9 cellular contexts compared by ENCODE assay signal in the genomic region with DNA sequence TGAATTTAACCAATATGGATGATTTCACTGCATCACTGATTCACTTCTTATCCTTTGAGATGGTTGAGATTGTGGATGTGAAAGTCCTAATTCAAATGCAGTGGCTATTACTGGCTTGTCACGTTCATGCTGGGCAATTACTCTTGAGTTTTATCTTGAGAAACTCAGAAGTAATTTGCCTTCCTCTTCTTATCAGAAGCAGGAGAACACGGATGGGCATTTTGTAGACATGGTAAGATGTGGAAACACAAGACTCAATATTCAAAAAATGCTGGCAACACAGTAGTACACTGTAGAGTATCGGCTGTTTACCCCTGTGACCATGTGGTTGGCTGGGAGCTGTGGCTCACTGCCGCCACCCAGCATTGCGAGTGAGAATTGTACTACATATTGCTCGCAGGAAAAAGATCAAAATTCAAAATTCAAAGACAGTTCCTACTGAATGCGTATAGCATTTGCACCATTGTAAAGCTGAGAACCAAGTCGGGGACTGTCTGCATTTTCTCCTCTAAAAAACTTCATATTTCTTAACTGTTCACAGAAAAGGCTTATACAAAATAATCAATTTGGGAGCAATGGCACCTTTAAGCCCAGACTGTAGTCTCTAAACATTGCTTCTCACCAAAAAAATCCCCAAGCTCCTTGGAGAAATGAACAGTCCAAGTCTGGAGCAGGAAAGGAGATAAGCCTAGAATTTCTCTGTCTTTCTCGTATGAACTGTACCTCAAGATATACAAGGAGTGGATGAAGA.
DNase-seq lines count a peak whose midpoint lies in the region; ATAC-seq and TF ChIP-seq lines count a peak whose summit lies in the region.
"Had no signal": no experiment of that assay in that cellular context is flagged by ENCODE, and none has a peak within 500 bp of the region (broad histone marks: within the 10 kb centered on the region; RNA-seq: fewer than 3 reads in every experiment).

No MANE protein-coding gene starts in this region.

- H3K27me3 ChIP-seq in psoas muscle (ENCODE audit: insufficient read depth in 3 of 3, low read length in 2 of 3): no peaks in the 10 kb centered on the region

- no peak for ATAC-seq in psoas muscle

- 65 to 73% (median 67%) methylated on average over 9 of the region's 9 CpGs for WGBS in psoas muscle, 3 donors

- no peak overlapping the region for H3K27ac ChIP-seq in psoas muscle
- H3K27ac ChIP-seq: skin epidermis had no signal

- H3K9me3 Mint-ChIP-seq in HFFc6: no peaks in the 10 kb centered on the region

- TF ChIP-seq POLR2A in NB4 (IDR thresholded peaks at IDR 0.05; ENCODE audit: extremely low read depth, insufficient read length): no peak

- no peaks in the 10 kb centered on the region for H3K36me3 Mint-ChIP-seq in HFFc6 (ENCODE audit: low read depth)

- H3K27me3 Mint-ChIP-seq in HFFc6 (ENCODE audit: insufficient read depth): peaks cover 8% of the 10 kb centered on the region; the same call in 1 of the 2 replicates

- TF ChIP-seq CTCF in HFFc6 (IDR thresholded peaks at IDR 0.05): peak; percentile 74
- peak; percentile 57 for TF ChIP-seq CTCF in NB4 (IDR thresholded peaks at IDR 0.05; ENCODE audit: low read depth, low read length)
- peak; percentile 61 for TF ChIP-seq CTCF in fibroblast of pulmonary artery (IDR thresholded peaks at IDR 0.05; ENCODE audit: low read length, missing control alignments)
- TF ChIP-seq CTCF in psoas muscle (IDR thresholded peaks at IDR 0.05): peak; percentile 24

- no peaks in the 10 kb centered on the region for H3K9me3 ChIP-seq in psoas muscle

- no peaks in the 10 kb centered on the region for H3K4me1 ChIP-seq in psoas muscle

- no peak overlapping the region for H3K4me3 Mint-ChIP-seq in HFFc6

- no peak overlapping the region for H3K4me3 ChIP-seq in NB4 (ENCODE audit: low read depth, low read length)
- H3K4me3 ChIP-seq in fibroblast of pulmonary artery (replicated peaks; ENCODE audit: low read depth, low read length): no peak overlapping the region
- H3K4me3 ChIP-seq in psoas muscle: no peak overlapping the region
- H3K4me3 ChIP-seq: skin epidermis had no signal

- peaks cover 8% of the 10 kb centered on the region for H3K4me1 Mint-ChIP-seq in HFFc6 (ENCODE audit: low read depth)

- DNase-seq in activated gamma-delta T cell treated with Interleukin-2 at 50 U/mL for 16 hours (peak; percentile 56), activated gamma-delta T cell (lab: John Stamatoyannopoulos, UW) (no peak), HFFc6 (peak; percentile 23), NB4 (ENCODE audit: low read depth) (peak; percentile 57), fibroblast of pulmonary artery (ENCODE audit: low read depth) (peak; percentile 51), psoas muscle (peak; percentile 33 to 44), epidermal melanocyte (ENCODE audit: insufficient read length, low spot score) (no peak)
- peak; percentile 29 for DNase-seq in activated CD8-positive, alpha-beta memory T cell treated with anti-CD3 and anti-CD28 coated beads, Interleukin-2, amount 50 U/mL, for 1 hour (ENCODE audit: extremely low read depth)

- no peaks in the 10 kb centered on the region for H3K36me3 ChIP-seq in psoas muscle (ENCODE audit: insufficient read depth in 1 of 2, low read depth in 1 of 2)

- no peak overlapping the region for H3K27ac Mint-ChIP-seq in HFFc6

- intact Hi-C loops in psoas muscle (cut with DNase I): no loop called here

Comparison
In these comparisons a context has a peak if more than half of its experiments do, and no peak if none do; other contexts are left out.
1. DNase-seq: peak in activated gamma-delta T cell treated with Interleukin-2 at 50 U/mL for 16 hours (single experiment), HFFc6 (single experiment), NB4 (single experiment), activated CD8-positive, alpha-beta memory T cell treated with anti-CD3 and anti-CD28 coated beads, Interleukin-2, amount 50 U/mL, for 1 hour (single experiment), fibroblast of pulmonary artery (single experiment) and psoas muscle (2 of 2); none in activated gamma-delta T cell (single experiment) and epidermal melanocyte (single experiment).
2. CTCF ChIP-seq: peak in every context shown above with its lines; median percentile 74 in HFFc6; 61 in fibroblast of pulmonary artery; 57 in NB4; 24 in psoas muscle.